9 cellular contexts compared by ENCODE assay signal in the genomic region with DNA sequence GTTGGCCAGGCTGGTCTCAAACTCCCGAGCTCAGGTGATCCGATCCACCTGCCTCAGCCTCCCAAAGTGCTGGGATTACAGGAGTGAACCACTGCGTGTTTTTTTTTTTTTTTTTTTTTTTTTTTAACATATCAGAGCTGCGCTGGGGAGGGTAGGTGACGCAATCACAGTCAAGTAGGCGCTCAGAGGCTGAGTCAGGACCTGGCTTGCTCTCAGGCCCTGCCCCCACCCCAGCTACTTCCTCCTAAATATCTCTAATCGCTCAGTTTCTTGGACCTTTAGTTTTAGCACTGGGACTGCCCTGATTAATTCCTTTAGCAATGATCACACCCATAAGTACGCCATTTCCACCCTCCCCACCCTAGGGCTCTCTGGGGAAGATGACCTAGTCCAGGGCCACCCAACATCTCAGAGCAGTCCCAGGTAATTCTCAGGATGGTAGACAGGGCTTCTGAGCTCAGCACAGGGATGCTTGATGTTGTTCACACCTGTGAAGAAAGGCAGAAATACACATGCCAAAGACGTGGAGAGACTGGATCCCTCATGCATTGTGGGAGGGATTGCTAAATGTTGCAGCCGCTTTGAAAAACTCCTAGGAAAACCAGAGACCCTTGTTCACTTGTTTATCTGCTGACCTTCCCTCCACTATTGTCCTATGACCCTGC. TPM values are rescaled to one million over a fixed set of nuclear protein-coding genes. Genes with fewer than 3 reads are reported as not detected.
A peak's percentile ranks its signal among the peaks of the same experiment; 100 is the strongest.
DNase-seq lines count a peak whose midpoint lies in the region; ATAC-seq and TF ChIP-seq lines count a peak whose summit lies in the region.
"Had no signal": no experiment of that assay in that cellular context is flagged by ENCODE, and none has a peak within 500 bp of the region (broad histone marks: within the 10 kb centered on the region; RNA-seq: fewer than 3 reads in every experiment).

No MANE protein-coding gene starts in this region.

- peaks cover 16% of the 10 kb centered on the region for H3K4me1 Mint-ChIP-seq in activated CD8-positive, alpha-beta T cell treated with anti-CD3 and anti-CD28 coated beads, Interleukin-2, amount 10 ng/mL, durations not matched to agents 7 days and 5 days (ENCODE audit: low read depth)

- H3K9me3 ChIP-seq in skeletal muscle satellite cell (replicated peaks; ENCODE audit: low read length), result no peaks in the 10 kb centered on the region

- CTCF ChIA-PET in activated CD8-positive, alpha-beta T cell treated with anti-CD3 and anti-CD28 coated beads, Interleukin-2, amount 10 ng/mL, durations not matched to agents 7 days and 5 days (lab: Charles Lee), result no interaction called here

- H3K4me3 Mint-ChIP-seq in activated CD8-positive, alpha-beta T cell treated with anti-CD3 and anti-CD28 coated beads, Interleukin-2, amount 10 ng/mL, durations not matched to agents 7 days and 5 days, result no peak overlapping the region
- H3K4me3 Mint-ChIP-seq: stimulated activated naive B cell treated with anti-CD40 and anti-IgM and Interleukin-4, amounts not matched to agents 10 μg/mL and 1 μg/mL and 100 μg/mL, for 72 hours had no signal

- H3K4me2 ChIP-seq in skeletal muscle satellite cell (ENCODE audit: low read length), result peak overlapping the region; percentile 51

- peak; percentile 71 for DNase-seq in AG10803 (ENCODE audit: low read depth)
- peak; percentile 87 for DNase-seq in NB4 (ENCODE audit: low read depth)
- peak; percentile 43 for DNase-seq in activated CD8-positive, alpha-beta T cell treated with anti-CD3 and anti-CD28 coated beads, Interleukin-2, amount 10 ng/mL, durations not matched to agents 7 days and 5 days
- DNase-seq in fibroblast of villous mesenchyme (ENCODE audit: low read depth), result peak; percentile 86
- DNase-seq in NCI-H526 (lab: John Stamatoyannopoulos, UW), result no peak
- no peak for DNase-seq in DMS114 treated with DMSO at 0.1 percent for 48 hours (lab: John Stamatoyannopoulos, UW; ENCODE audit: unreplicated experiment)
- DNase-seq: stimulated activated naive B cell treated with anti-CD40 and anti-IgM and Interleukin-4, amounts not matched to agents 10 μg/mL and 1 μg/mL and 100 μg/mL, for 72 hours had no signal

- H3K36me3 ChIP-seq in skeletal muscle satellite cell (ENCODE audit: insufficient read depth, low read length), result no peaks in the 10 kb centered on the region

- peaks cover 21% of the 10 kb centered on the region for H3K4me1 ChIP-seq in skeletal muscle satellite cell (ENCODE audit: control insufficient read depth, insufficient read depth, low read length)

- no peak overlapping the region for H3K9ac ChIP-seq in skeletal muscle satellite cell (ENCODE audit: low read depth, low read length)

- TF ChIP-seq CTCF in AG10803 (conservative IDR thresholded peaks at IDR 0.05; ENCODE audit: low read length) (no peak), NB4 (IDR thresholded peaks at IDR 0.05; ENCODE audit: low read depth, low read length) (no peak), fibroblast of villous mesenchyme (IDR thresholded peaks at IDR 0.05; ENCODE audit: insufficient read depth, low read depth, low read length) (no peak)

- H3K27ac Mint-ChIP-seq in activated CD8-positive, alpha-beta T cell treated with anti-CD3 and anti-CD28 coated beads, Interleukin-2, amount 10 ng/mL, durations not matched to agents 7 days and 5 days, result peak overlapping the region; percentile 55
- H3K27ac Mint-ChIP-seq: stimulated activated naive B cell treated with anti-CD40 and anti-IgM and Interleukin-4, amounts not matched to agents 10 μg/mL and 1 μg/mL and 100 μg/mL, for 72 hours had no signal

- no peaks in the 10 kb centered on the region for H3K9me3 Mint-ChIP-seq in activated CD8-positive, alpha-beta T cell treated with anti-CD3 and anti-CD28 coated beads, Interleukin-2, amount 10 ng/mL, durations not matched to agents 7 days and 5 days (ENCODE audit: insufficient read depth)
- H3K9me3 Mint-ChIP-seq: stimulated activated naive B cell treated with anti-CD40 and anti-IgM and Interleukin-4, amounts not matched to agents 10 μg/mL and 1 μg/mL and 100 μg/mL, for 72 hours had no signal

- H3K36me3 Mint-ChIP-seq in activated CD8-positive, alpha-beta T cell treated with anti-CD3 and anti-CD28 coated beads, Interleukin-2, amount 10 ng/mL, durations not matched to agents 7 days and 5 days (ENCODE audit: low read depth), result no peaks in the 10 kb centered on the region
- H3K36me3 Mint-ChIP-seq: stimulated activated naive B cell treated with anti-CD40 and anti-IgM and Interleukin-4, amounts not matched to agents 10 μg/mL and 1 μg/mL and 100 μg/mL, for 72 hours had no signal

- POLR2A ChIA-PET in activated CD8-positive, alpha-beta T cell treated with anti-CD3 and anti-CD28 coated beads, Interleukin-2, amount 10 ng/mL, durations not matched to agents 7 days and 5 days (lab: Charles Lee), result interaction anchor here (1.3 to 1.9 kb wide), 2 partner anchors 51 to 58 kb away, joined by 3 to 6 read pairs; no protein-coding TSS in a partner anchor

- no peaks in the 10 kb centered on the region for H3K27me3 Mint-ChIP-seq in activated CD8-positive, alpha-beta T cell treated with anti-CD3 and anti-CD28 coated beads, Interleukin-2, amount 10 ng/mL, durations not matched to agents 7 days and 5 days (ENCODE audit: low read depth)

- ATAC-seq in activated CD8-positive, alpha-beta T cell treated with anti-CD3 and anti-CD28 coated beads, Interleukin-2, amount 10 ng/mL, durations not matched to agents 7 days and 5 days, result peak; percentile 34
- no peak for ATAC-seq in GM18873 (IDR thresholded peaks at IDR 0.05; ENCODE audit: low FRiP score, unreplicated experiment)

- H3K27me3 ChIP-seq in skeletal muscle satellite cell (ENCODE audit: control insufficient read depth, insufficient read depth, low read length), result no peaks in the 10 kb centered on the region

- no peak overlapping the region for H3K4me3 ChIP-seq in AG10803 (ENCODE audit: low read length)
- no peak overlapping the region for H3K4me3 ChIP-seq in NB4 (ENCODE audit: low read depth, low read length)
- no peak overlapping the region for H3K4me3 ChIP-seq in fibroblast of villous mesenchyme (ENCODE audit: low read depth, low read length)
- H3K4me3 ChIP-seq in skeletal muscle satellite cell (ENCODE audit: low read length), result no peak overlapping the region

- TF ChIP-seq POLR2A in NB4 (IDR thresholded peaks at IDR 0.05; ENCODE audit: extremely low read depth, insufficient read length), result no peak

RNA-seq across cellular contexts. Expression of gene DDX3X, which starts 50.2 kb away (rescaled TPM):
- 100 to 1,000 TPM; 191 to 213 TPM for total RNA-seq in activated CD8-positive, alpha-beta T cell treated with anti-CD3 and anti-CD28 coated beads, Interleukin-2, amount 10 ng/mL, durations not matched to agents 7 days and 5 days
- total RNA-seq in fibroblast of villous mesenchyme, result 186 and 270 TPM in 2 replicates
- total RNA-seq in skeletal muscle satellite cell (2012; rRNA removed), result 92.8 and 138 TPM in 2 replicates

Comparison
In these comparisons a context has a peak if more than half of its experiments do, and no peak if none do; other contexts are left out.
1. DNase-seq: peak in AG10803 (single experiment), NB4 (single experiment), activated CD8-positive, alpha-beta T cell treated with anti-CD3 and anti-CD28 coated beads, Interleukin-2, amount 10 ng/mL, durations not matched to agents 7 days and 5 days (single experiment) and fibroblast of villous mesenchyme (single experiment); none in NCI-H526 (0 of 2) and DMS114 treated with DMSO at 0.1 percent for 48 hours (single experiment).